ENCODE assay signal across 35 cellular contexts in the genomic region with DNA sequence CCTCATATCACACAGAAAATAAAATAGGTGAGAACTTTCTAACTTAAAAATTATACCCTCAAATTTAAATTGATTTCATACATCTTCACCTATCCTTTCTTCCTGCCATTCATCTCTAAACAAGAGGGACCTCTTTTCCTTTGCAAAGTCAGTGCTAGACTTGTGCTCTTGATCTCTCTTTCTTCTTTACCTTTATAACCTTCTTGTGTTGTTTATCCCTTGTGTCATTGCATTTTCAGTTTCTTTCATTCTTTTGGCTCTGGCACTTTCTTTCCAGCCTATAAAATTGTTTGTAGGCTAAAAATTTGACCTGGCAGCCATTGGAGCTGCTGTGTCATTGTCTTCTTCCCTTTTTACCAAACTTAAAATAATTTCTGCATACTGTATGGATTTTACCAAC.
"Had no signal": no experiment of that assay in that cellular context is flagged by ENCODE, and none has a peak within 500 bp of the region (broad histone marks: within the 10 kb centered on the region; RNA-seq: fewer than 3 reads in every experiment).

No MANE protein-coding gene starts in this region.

- H3K9me3 ChIP-seq: MG63 had no signal

- H3K27me3 ChIP-seq: MG63 had no signal

- H3K36me3 ChIP-seq: MG63 had no signal

- DNase-seq: Karpas-422, Kasumi-1, MG63, MM.1S, MV-4-11, NCI-H1048, NCI-H1092, NCI-H1092 treated with DMSO at 0.1 percent for 48 hours, NCI-H1105, NCI-H1105 treated with DMSO at 0.1 percent for 48 hours, NCI-H1417, NCI-H1417 treated with DMSO at 0.1 percent for 48 hours, NCI-H1436, NCI-H1436 treated with DMSO at 0.1 percent for 48 hours, NCI-H146, NCI-H1694, NCI-H1694 treated with DMSO at 0.1 percent for 48 hours, NCI-H187, NCI-H187 treated with DMSO at 0.1 percent for 48 hours, NCI-H1930, NCI-H2029, NCI-H2029 treated with DMSO at 0.1 percent for 48 hours, NCI-H2081, NCI-H2081 treated with DMSO at 0.1 percent for 48 hours, NCI-H2107, NCI-H2171, NCI-H2171 treated with DMSO at 0.1 percent for 48 hours, NCI-H2227 treated with DMSO at 0.1 percent for 48 hours, NCI-H226, NCI-H345, NCI-H446, NCI-H446 treated with DMSO at 0.1 percent for 48 hours, NCI-H510A, NCI-H510A treated with DMSO at 0.1 percent for 48 hours, NCI-H524 had no signal

- H3K4me3 ChIP-seq: MG63 had no signal
